17 cellular contexts compared by ENCODE assay signal in genomic region chr2:38203455-38203810, GRCh38.
A peak's percentile ranks its signal among the peaks of the same experiment; 100 is the strongest.
DNase-seq lines count a peak whose midpoint lies in the region; ATAC-seq, FAIRE-seq and TF ChIP-seq lines count a peak whose summit lies in the region.
"Had no signal": no experiment of that assay in that cellular context is flagged by ENCODE, and none has a peak within 500 bp of the region (broad histone marks: within the 10 kb centered on the region; RNA-seq: fewer than 3 reads in every experiment).

No MANE protein-coding gene starts in this region.

- H3K27ac ChIP-seq in K562 (ENCODE audit: extremely low read depth, low read depth, low read length) (no peak overlapping the region), mesenchymal stem cell (ENCODE audit: low read length, poor library complexity, severe bottlenecking) (no peak overlapping the region), psoas muscle (no peak overlapping the region)
- H3K27ac ChIP-seq: A549, C4-2B had no signal

- peaks cover 4% of the 10 kb centered on the region; the same call in 1 of the 2 replicates for H3K9me3 ChIP-seq in MG63
- no peaks in the 10 kb centered on the region for H3K9me3 ChIP-seq in K562 (replicated peaks; ENCODE audit: control insufficient read depth, insufficient read depth, low read depth, low read length)
- no peaks in the 10 kb centered on the region for H3K9me3 ChIP-seq in mesenchymal stem cell (ENCODE audit: control insufficient read depth, low read length)
- no peaks in the 10 kb centered on the region for H3K9me3 ChIP-seq in psoas muscle
- H3K9me3 ChIP-seq: A549, BE2C had no signal

- no peak for TF ChIP-seq EP300 in K562 (IDR thresholded peaks at IDR 0.05; ENCODE audit: low read length)

- H3K4me2 ChIP-seq in K562 (ENCODE audit: insufficient read depth, low read length) (no peak overlapping the region), mesenchymal stem cell (ENCODE audit: low read length, poor library complexity, severe bottlenecking) (no peak overlapping the region)
- H3K4me2 ChIP-seq: A549 had no signal

- DNase-seq in MG63, result peak; percentile 60
- DNase-seq in K562 (ENCODE audit: extremely low read depth in 1 of 4, low spot score in 3 of 4), result no peak
- DNase-seq in mesenchymal stem cell, result peak; percentile 50
- DNase-seq in stimulated activated naive CD4-positive, alpha-beta T cell (lab: John Stamatoyannopoulos, UW), result no peak
- no peak for DNase-seq in stimulated activated CD4-positive, alpha-beta T cell treated with anti-CD3 and anti-CD28 coated beads, Interleukin-12 subunit alpha, Interleukin-12 subunit beta, amount 100 ng/mL, for 4 hours
- no peak for DNase-seq in activated CD4-positive, CD25-positive, alpha-beta regulatory T cell (lab: John Stamatoyannopoulos, UW)
- no peak for DNase-seq in psoas muscle
- DNase-seq: BE2C; CD4-positive, alpha-beta memory T cell; DMS79; EL; H9; KG1 had no signal

- WGBS in K562 (ENCODE audit: insufficient coverage, low coverage, missing lambda C conversion rate), result 31% methylated on average over 9 of the region's 9 CpGs
- WGBS in mesenchymal stem cell, result 88% methylated on average over 9 of the region's 9 CpGs
- 81 to 86% (median 84%) methylated on average over 9 of the region's 9 CpGs for WGBS in psoas muscle, 3 donors

- H3K79me1 ChIP-seq in mesenchymal stem cell (replicated peaks; ENCODE audit: low read length, poor library complexity, severe bottlenecking), result no peaks in the 10 kb centered on the region

- H3K9me1 ChIP-seq in K562 (ENCODE audit: control insufficient read depth, insufficient read depth, low read length), result no peaks in the 10 kb centered on the region

- H2BK120ac ChIP-seq in mesenchymal stem cell (ENCODE audit: low read depth, low read length), result no peak overlapping the region

- no peak overlapping the region for H2BK5ac ChIP-seq in mesenchymal stem cell (ENCODE audit: low read depth, low read length, poor library complexity, severe bottlenecking)

- no peak overlapping the region for H3K23ac ChIP-seq in mesenchymal stem cell (ENCODE audit: low read length in 2 of 2)

- BruUV-seq in K562 (replicated peaks; lab: Mats Ljungman, UMichigan), result no TSS peak

- in situ Hi-C loops in K562 (cut with MboI), result no loop called here

- no peaks in the 10 kb centered on the region for H4K20me1 ChIP-seq in K562 (replicated peaks; ENCODE audit: control insufficient read depth, insufficient read depth, low read length)

- no peak overlapping the region for H2BK15ac ChIP-seq in mesenchymal stem cell (ENCODE audit: low read depth, poor library complexity, severe bottlenecking)

- H3K36me3 ChIP-seq in MG63 (peaks cover 3% of the 10 kb centered on the region; the same call in 1 of the 2 replicates), K562 (ENCODE audit: control insufficient read depth, insufficient read depth, low read length) (no peaks in the 10 kb centered on the region), mesenchymal stem cell (ENCODE audit: control insufficient read depth in 1 of 2, insufficient read depth in 2 of 2, low read depth in 1 of 2, low read length in 2 of 2) (no peaks in the 10 kb centered on the region), psoas muscle (ENCODE audit: insufficient read depth in 1 of 2, low read depth in 1 of 2) (no peaks in the 10 kb centered on the region)
- H3K36me3 ChIP-seq: BE2C had no signal

- H2BK12ac ChIP-seq in mesenchymal stem cell (ENCODE audit: low read length in 2 of 2), result no peak overlapping the region

- intact Hi-C loops in K562 (cut with micrococcal nuclease) (no loop called here), psoas muscle (cut with DNase I) (no loop called here)

- H3K4ac ChIP-seq in mesenchymal stem cell (ENCODE audit: low read depth in 1 of 2, low read length in 2 of 2), result no peak overlapping the region

- H3K4me1 ChIP-seq in K562 (replicated peaks in 1 of 2; ENCODE audit: control insufficient read depth in 2 of 2, insufficient read depth in 2 of 2, low read length in 2 of 2) (no peaks in the 10 kb centered on the region; a peak in 1 of 5 replicates), mesenchymal stem cell (ENCODE audit: control insufficient read depth, insufficient read depth, low read depth, low read length) (no peaks in the 10 kb centered on the region), psoas muscle (no peaks in the 10 kb centered on the region)
- H3K4me1 ChIP-seq: A549, BE2C had no signal

- POLR2A ChIA-PET in K562 (lab: Yijun Ruan, JAX), result no interaction called here

- peak overlapping the region in 1 of 2 experiments; percentile 40 for H3K18ac ChIP-seq in mesenchymal stem cell (ENCODE audit: low read depth in 1 of 2, low read length in 2 of 2)

- no peak for TF ChIP-seq CTCF in K562 (IDR thresholded peaks at IDR 0.05 in 2 of 3, conservative IDR thresholded peaks at IDR 0.05 in 1 of 3; ENCODE audit: insufficient read depth in 2 of 3, low read depth in 1 of 3, low read length in 3 of 3)
- TF ChIP-seq CTCF in psoas muscle (IDR thresholded peaks at IDR 0.05), result no peak

- H3K14ac ChIP-seq in mesenchymal stem cell (ENCODE audit: low read length in 2 of 2), result no peak overlapping the region

- H3K27me3 ChIP-seq in MG63 (no peaks in the 10 kb centered on the region), K562 (ENCODE audit: control insufficient read depth in 2 of 2, insufficient read depth in 2 of 2, low read length in 2 of 2) (peaks cover 3 to 9% of the 10 kb centered on the region in 2 experiments; a peak in 4 of 5 replicates), mesenchymal stem cell (ENCODE audit: control insufficient read depth in 1 of 2, insufficient read depth in 1 of 2, low read length in 2 of 2) (no peaks in the 10 kb centered on the region), psoas muscle (ENCODE audit: insufficient read depth in 3 of 3, low read length in 2 of 3) (no peaks in the 10 kb centered on the region)
- H3K27me3 ChIP-seq: BE2C had no signal

- H4K8ac ChIP-seq in mesenchymal stem cell (ENCODE audit: low read length), result no peak overlapping the region

- no peak overlapping the region for H3K9ac ChIP-seq in K562 (ENCODE audit: insufficient read depth in 1 of 2, low read depth in 2 of 2, low read length in 2 of 2)
- no peak overlapping the region for H3K9ac ChIP-seq in mesenchymal stem cell (ENCODE audit: low read length)

- no peaks in the 10 kb centered on the region for H3K79me2 ChIP-seq in K562 (ENCODE audit: control insufficient read depth, insufficient read depth, low read length)

- no peak for TF ChIP-seq RAD21 in K562 (CRISPR knock-in tag; conservative IDR thresholded peaks at IDR 0.05 in 1 of 2, IDR thresholded peaks at IDR 0.05 in 1 of 2)

- CTCF ChIA-PET in K562 (lab: Yijun Ruan, JAX; ENCODE audit: low intra/inter-chr PET ratio), result no interaction called here

- no peak for ATAC-seq in K562
- ATAC-seq in psoas muscle, result no peak
- ATAC-seq: A549 had no signal

- no peak overlapping the region for H4K91ac ChIP-seq in mesenchymal stem cell (ENCODE audit: low read length)

- H3K4me3 ChIP-seq in MG63, result no peak overlapping the region
- H3K4me3 ChIP-seq in K562, result no peak overlapping the region
- no peak overlapping the region for H3K4me3 ChIP-seq in mesenchymal stem cell (ENCODE audit: insufficient read depth in 1 of 2, low read depth in 1 of 2, low read length in 2 of 2)
- no peak overlapping the region for H3K4me3 ChIP-seq in psoas muscle
- H3K4me3 ChIP-seq: A549 had no signal

- H2AK5ac ChIP-seq in mesenchymal stem cell (ENCODE audit: low read length, severe bottlenecking), result no peak overlapping the region

- H2AFZ ChIP-seq in K562 (ENCODE audit: low read depth, low read length) (no peak overlapping the region; the same call in 1 of the 2 replicates), mesenchymal stem cell (ENCODE audit: low read depth, low read length) (no peak overlapping the region)

- FAIRE-seq in K562 (lab: Jason Lieb, UNC), result no peak
- FAIRE-seq: A549, G401.6, GM12891 had no signal

- TF ChIP-seq POLR2A in K562 (conservative IDR thresholded peaks at IDR 0.05), result no peak

TF ChIP-seq in K562, 482 proteins besides CTCF, POLR2A, EP300 and RAD21:
- TF ChIP-seq JUND (IDR thresholded peaks at IDR 0.05; ENCODE audit: borderline replicate concordance, low read depth, low read length) (no peak), JUND (tag; IDR thresholded peaks at IDR 0.05; ENCODE audit: borderline replicate concordance, low read depth, low read length) (0 out of 3 replicates have a peak, but pooled peaks have one; percentile 1), FOXA3 (CRISPR knock-in tag; conservative IDR thresholded peaks at IDR 0.05 in 1 of 2, IDR thresholded peaks at IDR 0.05 in 1 of 2) (no peak), FOSL1 (tag; conservative IDR thresholded peaks at IDR 0.05) (peak; percentile 59), ATF4 (CRISPR knock-in tag; IDR thresholded peaks at IDR 0.05) (no peak), CREB3L1 (IDR thresholded peaks at IDR 0.05; ENCODE audit: borderline replicate concordance, low read depth) (no peak), ZFPM2 (CRISPR knock-in tag; IDR thresholded peaks at IDR 0.05) (no peak), HIVEP1 (CRISPR knock-in tag; IDR thresholded peaks at IDR 0.05) (no peak)

Comparison
In these comparisons a context has a peak if more than half of its experiments do, and no peak if none do; other contexts are left out.
1. DNase-seq: peak in MG63 (single experiment) and mesenchymal stem cell (single experiment); none in K562 (0 of 4), stimulated activated naive CD4-positive, alpha-beta T cell (0 of 6), stimulated activated CD4-positive, alpha-beta T cell treated with anti-CD3 and anti-CD28 coated beads, Interleukin-12 subunit alpha, Interleukin-12 subunit beta, amount 100 ng/mL, for 4 hours (single experiment), activated CD4-positive, CD25-positive, alpha-beta regulatory T cell (0 of 4) and psoas muscle (0 of 2).